18 cellular contexts compared by ENCODE assay signal in genomic region chr4:6647169-6647568, GRCh38. TPM values are rescaled to one million over a fixed set of nuclear protein-coding genes. Genes with fewer than 3 reads are reported as not detected.
DNase-seq lines count a peak whose midpoint lies in the region; ATAC-seq, FAIRE-seq and TF ChIP-seq lines count a peak whose summit lies in the region.
"Had no signal": no experiment of that assay in that cellular context is flagged by ENCODE, and none has a peak within 500 bp of the region (broad histone marks: within the 10 kb centered on the region; RNA-seq: fewer than 3 reads in every experiment).

No MANE protein-coding gene starts in this region.

- no peak overlapping the region for H3K27ac ChIP-seq in CD4-positive, alpha-beta T cell (ENCODE audit: low read depth, low read length)
- H3K27ac ChIP-seq in K562 (ENCODE audit: extremely low read depth, low read depth, low read length): no peak overlapping the region

- peaks cover 4 to 9% of the 10 kb centered on the region in 2 experiments; a peak in 3 of 5 replicates for H3K4me1 ChIP-seq in K562 (replicated peaks in 1 of 2; ENCODE audit: control insufficient read depth in 2 of 2, insufficient read depth in 2 of 2, low read length in 2 of 2)

- H3K4me3 Mint-ChIP-seq in activated naive CD8-positive, alpha-beta T cell: no peak overlapping the region
- no peak overlapping the region for H3K4me3 Mint-ChIP-seq in activated naive CD8-positive, alpha-beta T cell treated with anti-CD3 and anti-CD28 coated beads for 36 hours
- H3K4me3 Mint-ChIP-seq in CD4-positive, alpha-beta T cell: no peak overlapping the region
- no peak overlapping the region for H3K4me3 Mint-ChIP-seq in stimulated activated naive B cell treated with anti-CD40 and anti-IgM and Interleukin-4, amounts not matched to agents 10 μg/mL and 1 μg/mL and 100 μg/mL, for 72 hours
- H3K4me3 Mint-ChIP-seq: B cell, CD14-positive monocyte had no signal

- peaks cover 16% of the 10 kb centered on the region for H3K36me3 ChIP-seq in K562 (ENCODE audit: control insufficient read depth, insufficient read depth, low read length)

- no peak overlapping the region for H3K4me2 ChIP-seq in K562 (ENCODE audit: insufficient read depth, low read length)

- H3K27ac Mint-ChIP-seq in activated naive CD8-positive, alpha-beta T cell: peak overlapping the region; percentile 28
- no peak overlapping the region for H3K27ac Mint-ChIP-seq in activated naive CD8-positive, alpha-beta T cell treated with anti-CD3 and anti-CD28 coated beads for 36 hours
- H3K27ac Mint-ChIP-seq in CD4-positive, alpha-beta T cell: peak overlapping the region; percentile 99
- H3K27ac Mint-ChIP-seq in stimulated activated naive B cell treated with anti-CD40 and anti-IgM and Interleukin-4, amounts not matched to agents 10 μg/mL and 1 μg/mL and 100 μg/mL, for 72 hours: peak overlapping the region; percentile 20
- H3K27ac Mint-ChIP-seq: B cell, CD14-positive monocyte had no signal

- no peak for FAIRE-seq in K562 (lab: Jason Lieb, UNC)
- FAIRE-seq: A204.1, GM12878, GM18507, H1, HTR-8/SVneo had no signal

- CTCF ChIA-PET in CD4-positive, alpha-beta T cell (lab: Charles Lee): interaction anchor here (0.6 to 1.1 kb wide), 2 partner anchors 28 to 73 kb away, joined by 3 read pairs; no protein-coding TSS in a partner anchor
- CTCF ChIA-PET in K562 (lab: Yijun Ruan, JAX; ENCODE audit: low intra/inter-chr PET ratio): no interaction called here

- H3K9me1 ChIP-seq in K562 (ENCODE audit: control insufficient read depth, insufficient read depth, low read length): no peaks in the 10 kb centered on the region

- H2AFZ ChIP-seq in K562 (ENCODE audit: low read depth, low read length): 0 out of 2 replicates have a peak overlapping the region, but pooled peaks have one; percentile 35

- no peak for TF ChIP-seq EP300 in K562 (IDR thresholded peaks at IDR 0.05; ENCODE audit: low read length)

- WGBS in K562 (ENCODE audit: insufficient coverage, low coverage, missing lambda C conversion rate): 20% methylated on average over 5 of the region's 5 CpGs

- H3K36me3 Mint-ChIP-seq in activated naive CD8-positive, alpha-beta T cell: peaks cover 4% of the 10 kb centered on the region
- peaks cover 12% of the 10 kb centered on the region for H3K36me3 Mint-ChIP-seq in activated naive CD8-positive, alpha-beta T cell treated with anti-CD3 and anti-CD28 coated beads for 36 hours
- H3K36me3 Mint-ChIP-seq in CD4-positive, alpha-beta T cell (ENCODE audit: low read depth): peaks cover 22% of the 10 kb centered on the region
- peaks cover 16 to 26% of the 10 kb centered on the region in 2 donors for H3K36me3 Mint-ChIP-seq in stimulated activated naive B cell treated with anti-CD40 and anti-IgM and Interleukin-4, amounts not matched to agents 10 μg/mL and 1 μg/mL and 100 μg/mL, for 72 hours

- peaks cover 10% of the 10 kb centered on the region for H4K20me1 ChIP-seq in K562 (replicated peaks; ENCODE audit: control insufficient read depth, insufficient read depth, low read length)

- intact Hi-C loops in CD4-positive, alpha-beta T cell (cut with DNase I, micrococcal nuclease): loop anchor here (10.0 kb wide), 2 partner anchors 72 to 382 kb away; partner anchors contain the start of genes MAN2B2 (in 1 of the 2) and WFS1 (in 1 of the 2)
- intact Hi-C loops in K562 (cut with micrococcal nuclease): no loop called here

- no TSS peak for BruUV-seq in K562 (replicated peaks; lab: Mats Ljungman, UMichigan)

- no peaks in the 10 kb centered on the region for H3K9me3 ChIP-seq in CD4-positive, alpha-beta T cell (ENCODE audit: control insufficient read depth, low read length)
- no peaks in the 10 kb centered on the region for H3K9me3 ChIP-seq in K562 (replicated peaks; ENCODE audit: control insufficient read depth, insufficient read depth, low read depth, low read length)
- H3K9me3 ChIP-seq: HAP-1 had no signal

- no peaks in the 10 kb centered on the region for H3K27me3 Mint-ChIP-seq in activated naive CD8-positive, alpha-beta T cell
- no peaks in the 10 kb centered on the region for H3K27me3 Mint-ChIP-seq in activated naive CD8-positive, alpha-beta T cell treated with anti-CD3 and anti-CD28 coated beads for 36 hours
- H3K27me3 Mint-ChIP-seq in CD4-positive, alpha-beta T cell: no peaks in the 10 kb centered on the region
- no peaks in the 10 kb centered on the region for H3K27me3 Mint-ChIP-seq in stimulated activated naive B cell treated with anti-CD40 and anti-IgM and Interleukin-4, amounts not matched to agents 10 μg/mL and 1 μg/mL and 100 μg/mL, for 72 hours
- H3K27me3 Mint-ChIP-seq: B cell had no signal

- no peak for ATAC-seq in CD4-positive, alpha-beta T cell (ENCODE audit: poor library complexity)
- ATAC-seq in K562: peak; percentile 14; the same call in 2 of the 3 replicates
- no peak for ATAC-seq in stimulated activated naive B cell treated with anti-CD40 and anti-IgM and Interleukin-4, amounts not matched to agents 10 μg/mL and 1 μg/mL and 100 μg/mL, for 72 hours (replicated peaks)
- ATAC-seq: GM12878 had no signal

- POLR2A ChIA-PET in CD4-positive, alpha-beta T cell (lab: Charles Lee): interaction anchor here (0.9 kb wide), 1 partner anchor 11 kb away, joined by 3 read pairs; no protein-coding TSS in a partner anchor
- POLR2A ChIA-PET in K562 (lab: Yijun Ruan, JAX): interaction anchor here (1.0 to 1.2 kb wide), 2 partner anchors 15 to 26 kb away, joined by 3 to 6 read pairs; a partner anchor contains a TSS

- peaks cover 16% of the 10 kb centered on the region for H3K79me2 ChIP-seq in K562 (ENCODE audit: control insufficient read depth, insufficient read depth, low read length)

- H3K4me1 Mint-ChIP-seq in activated naive CD8-positive, alpha-beta T cell (ENCODE audit: low read depth): peaks cover 19% of the 10 kb centered on the region
- H3K4me1 Mint-ChIP-seq in activated naive CD8-positive, alpha-beta T cell treated with anti-CD3 and anti-CD28 coated beads for 36 hours: peaks cover 11% of the 10 kb centered on the region
- H3K4me1 Mint-ChIP-seq in CD4-positive, alpha-beta T cell (ENCODE audit: low read depth): peaks cover 18% of the 10 kb centered on the region
- H3K4me1 Mint-ChIP-seq in stimulated activated naive B cell treated with anti-CD40 and anti-IgM and Interleukin-4, amounts not matched to agents 10 μg/mL and 1 μg/mL and 100 μg/mL, for 72 hours: peaks cover 6 to 18% of the 10 kb centered on the region in 2 donors

- in situ Hi-C loops in K562 (cut with MboI): no loop called here

- no peak for TF ChIP-seq RAD21 in K562 (CRISPR knock-in tag; conservative IDR thresholded peaks at IDR 0.05 in 1 of 2, IDR thresholded peaks at IDR 0.05 in 1 of 2)

- H3K27me3 ChIP-seq in CD4-positive, alpha-beta T cell (ENCODE audit: control insufficient read depth, insufficient read depth, low read length): no peaks in the 10 kb centered on the region
- H3K27me3 ChIP-seq in K562 (ENCODE audit: control insufficient read depth in 2 of 2, insufficient read depth in 2 of 2, low read length in 2 of 2): no peaks in the 10 kb centered on the region

- TF ChIP-seq POLR2A in K562 (conservative IDR thresholded peaks at IDR 0.05): no peak

- no peak overlapping the region for H3K4me3 ChIP-seq in K562
- H3K4me3 ChIP-seq: GM12878, HAP-1 had no signal

- H3K9me3 Mint-ChIP-seq in activated naive CD8-positive, alpha-beta T cell (ENCODE audit: low read depth): no peaks in the 10 kb centered on the region
- no peaks in the 10 kb centered on the region for H3K9me3 Mint-ChIP-seq in activated naive CD8-positive, alpha-beta T cell treated with anti-CD3 and anti-CD28 coated beads for 36 hours
- H3K9me3 Mint-ChIP-seq in CD4-positive, alpha-beta T cell: no peaks in the 10 kb centered on the region
- no peaks in the 10 kb centered on the region for H3K9me3 Mint-ChIP-seq in stimulated activated naive B cell treated with anti-CD40 and anti-IgM and Interleukin-4, amounts not matched to agents 10 μg/mL and 1 μg/mL and 100 μg/mL, for 72 hours

- no peak overlapping the region for H3K9ac ChIP-seq in K562 (ENCODE audit: insufficient read depth in 1 of 2, low read depth in 2 of 2, low read length in 2 of 2)

- no peak for DNase-seq in activated naive CD8-positive, alpha-beta T cell treated with anti-CD3 and anti-CD28 coated beads for 36 hours
- no peak for DNase-seq in CD4-positive, alpha-beta T cell
- DNase-seq in K562 (ENCODE audit: extremely low read depth in 1 of 4, low spot score in 3 of 4) (no peak), GM10266 (ENCODE audit: extremely low spot score) (no peak)
- no peak for DNase-seq in stimulated activated naive B cell treated with anti-CD40 and anti-IgM and Interleukin-4, amounts not matched to agents 10 μg/mL and 1 μg/mL and 100 μg/mL, for 72 hours
- no peak for DNase-seq in stimulated activated CD8-positive, alpha-beta memory T cell treated with anti-CD3 and anti-CD28 coated beads, Interleukin-4, amount 100 ng/mL, for 48 hours
- DNase-seq: Calu3, DMS 273 treated with DMSO at 0.1 percent for 48 hours had no signal

- TF ChIP-seq CTCF in CD4-positive, alpha-beta T cell (IDR thresholded peaks at IDR 0.05): no peak
- TF ChIP-seq CTCF in K562 (IDR thresholded peaks at IDR 0.05 in 2 of 3, conservative IDR thresholded peaks at IDR 0.05 in 1 of 3; ENCODE audit: insufficient read depth in 2 of 3, low read depth in 1 of 3, low read length in 3 of 3): no peak
- TF ChIP-seq CTCF in GM10266 (IDR thresholded peaks at IDR 0.05; ENCODE audit: control insufficient read depth, insufficient read depth, low read depth, missing control alignments): no peak

RNA-seq across cellular contexts. Expression of gene MRFAP1, which starts 6.7 kb away (rescaled TPM):
- total RNA-seq in activated naive CD8-positive, alpha-beta T cell treated with anti-CD3 and anti-CD28 coated beads for 36 hours: 100 to 1,000 TPM; 107 to 109 TPM
- 100 to 1,000 TPM; 172 to 181 TPM for total RNA-seq in CD4-positive, alpha-beta T cell
- total RNA-seq in K562 (2011; cell fraction: chromatin; rRNA removed; ENCODE audit: low replicate concordance): 15.5 and 27.2 TPM in 2 replicates
- total RNA-seq in K562 (2011; cell fraction: nucleolus; rRNA removed): 14.7 and 15.3 TPM in 2 replicates
- 23.0 and 24.2 TPM in 2 replicates for total RNA-seq in K562 (2011; cell fraction: nucleoplasm; rRNA removed)
- total RNA-seq in K562 (2014; rRNA removed): 147 and 234 TPM in 2 replicates
- total RNA-seq in K562 (2014; rRNA removed; fragmentation: Illumina TruSeq; extraction: Trizol): 151 and 173 TPM in 2 replicates
- total RNA-seq in K562 (2015; rRNA removed; fragmentation: Illumina TruSeq; extraction: Trizol): 163 and 171 TPM in 2 replicates
- 257 and 270 TPM in 2 replicates for total RNA-seq in K562 (2021)
- 123 and 143 TPM in 2 replicates for polyA plus RNA-seq in K562 (2011; rRNA removed)
- polyA plus RNA-seq in K562 (2011; cell fraction: cytosol; rRNA removed): 93.5 and 146 TPM in 2 replicates
- polyA plus RNA-seq in K562 (2011; cell fraction: nucleus; rRNA removed): 74.4 and 83.5 TPM in 2 replicates
- polyA plus RNA-seq in K562 (2012): 285 and 344 TPM in 2 replicates
- 185 and 221 TPM in 2 replicates for polyA plus RNA-seq in K562 (2014; fragmentation: Illumina TruSeq; extraction: Trizol)
- polyA plus RNA-seq in K562 (2014; fragmentation: Nextera tagmentation; extraction: Ambion mirVana): 10 to 100 TPM; 46.0 to 59.9 TPM
- polyA plus RNA-seq in K562 (2014; rRNA removed): 251 and 255 TPM in 2 replicates
- polyA minus RNA-seq in K562 (2011; rRNA and poly(A)+ RNA removed): 49.7 and 58.2 TPM in 2 replicates
- polyA minus RNA-seq in K562 (2011; cell fraction: cytosol; rRNA and poly(A)+ RNA removed): 37.6 and 63.5 TPM in 2 replicates
- polyA minus RNA-seq in K562 (2011; cell fraction: nucleus; rRNA and poly(A)+ RNA removed): 13.9 and 29.2 TPM in 2 replicates

RNA-seq across cellular contexts. Expression of gene S100P, which starts 46.5 kb away (rescaled TPM):
- 1 to 10 TPM in 1 of 2 experiments, under 1 TPM in 1; 0.37 to 2.5 TPM for total RNA-seq in activated naive CD8-positive, alpha-beta T cell treated with anti-CD3 and anti-CD28 coated beads for 36 hours
- total RNA-seq in CD4-positive, alpha-beta T cell: 1 to 10 TPM in 1 of 2 experiments, under 1 TPM in 1; 0.58 to 2.8 TPM
- total RNA-seq in K562 (2011; cell fraction: chromatin; rRNA removed; ENCODE audit: low replicate concordance): 1.7 TPM in 1 of 2 replicates, not detected in the other
- 0.33 and 0.53 TPM in 2 replicates for total RNA-seq in K562 (2011; cell fraction: nucleolus; rRNA removed)
- total RNA-seq in K562 (2011; cell fraction: nucleoplasm; rRNA removed): 0.81 TPM in 1 of 2 replicates, not detected in the other
- total RNA-seq in K562 (2014; rRNA removed): 5.8 and 7.5 TPM in 2 replicates
- total RNA-seq in K562 (2014; rRNA removed; fragmentation: Illumina TruSeq; extraction: Trizol): 7.4 and 13.7 TPM in 2 replicates
- 7.2 and 7.5 TPM in 2 replicates for total RNA-seq in K562 (2015; rRNA removed; fragmentation: Illumina TruSeq; extraction: Trizol)
- total RNA-seq in K562 (2021): 13.2 and 16.8 TPM in 2 replicates
- polyA plus RNA-seq in K562 (2011; rRNA removed): 2.7 and 4.1 TPM in 2 replicates
- polyA plus RNA-seq in K562 (2011; cell fraction: cytosol; rRNA removed): 0.55 and 3.2 TPM in 2 replicates
- polyA plus RNA-seq in K562 (2011; cell fraction: nucleus; rRNA removed): 0.30 and 1.6 TPM in 2 replicates
- polyA plus RNA-seq in K562 (2012): 11.5 and 304 TPM in 2 replicates
- 6.9 and 7.4 TPM in 2 replicates for polyA plus RNA-seq in K562 (2014; fragmentation: Illumina TruSeq; extraction: Trizol)
- polyA plus RNA-seq in K562 (2014; fragmentation: Nextera tagmentation; extraction: Ambion mirVana): 10 to 100 TPM; 21.0 to 23.8 TPM
- polyA plus RNA-seq in K562 (2014; rRNA removed): 5.5 and 5.7 TPM in 2 replicates
- polyA minus RNA-seq in K562 (2011; rRNA and poly(A)+ RNA removed): 0.15 and 0.25 TPM in 2 replicates
- 4.8 and 23.3 TPM in 2 replicates for polyA minus RNA-seq in K562 (2011; cell fraction: cytosol; rRNA and poly(A)+ RNA removed)
- 4.7 and 6.1 TPM in 2 replicates for polyA minus RNA-seq in K562 (2011; cell fraction: nucleus; rRNA and poly(A)+ RNA removed)
- total RNA-seq: B cell, Daoy, H1 had no signal
- polyA plus RNA-seq: GM12878, H1 had no signal
